Comparison of ENCODE assay signal across 8 cellular contexts in genomic region chr17:79923974-79924638, GRCh38.
DNase-seq lines count a peak whose midpoint lies in the region; ATAC-seq and TF ChIP-seq lines count a peak whose summit lies in the region.

No MANE protein-coding gene starts in this region.

- ATAC-seq in HG03439 (IDR thresholded peaks at IDR 0.05; ENCODE audit: unreplicated experiment) (no peak), GM21381 (IDR thresholded peaks at IDR 0.05; ENCODE audit: unreplicated experiment) (no peak)

- peaks cover 3% of the 10 kb centered on the region for H3K9me3 Mint-ChIP-seq in glutamatergic neuron (ENCODE audit: unreplicated experiment)

- peak; percentile 69 for TF ChIP-seq RAD21 in Ishikawa (IDR thresholded peaks at IDR 0.05; ENCODE audit: low read depth)

- H3K27ac Mint-ChIP-seq in glutamatergic neuron (ENCODE audit: unreplicated experiment): no peak overlapping the region

- H3K4me3 Mint-ChIP-seq in glutamatergic neuron (ENCODE audit: unreplicated experiment): no peak overlapping the region

- DNase-seq in DMS53 (lab: John Stamatoyannopoulos, UW) (peak; percentile 74), glutamatergic neuron (peak; percentile 86), NCI-H2029 (lab: John Stamatoyannopoulos, UW) (no peak)
- peak; percentile 67 to 72 for DNase-seq in activated CD4-positive, alpha-beta T cell treated with anti-CD3 and anti-CD28 coated beads, Interleukin-2, amount 50 U/mL, for 48 hours
- DNase-seq in stimulated activated CD8-positive, alpha-beta memory T cell treated with anti-CD3 and anti-CD28 coated beads, Interleukin-2, amount 100 ng/mL, for 48 hours (ENCODE audit: low read depth in 2 of 2): peak; percentile 42 to 49

- H3K36me3 Mint-ChIP-seq in glutamatergic neuron (ENCODE audit: unreplicated experiment): no peaks in the 10 kb centered on the region

- H3K27me3 Mint-ChIP-seq in glutamatergic neuron (ENCODE audit: unreplicated experiment): peaks cover 4% of the 10 kb centered on the region

- peak; percentile 73 for TF ChIP-seq CTCF in glutamatergic neuron (IDR thresholded peaks at IDR 0.05; ENCODE audit: partially characterized antibody, unreplicated experiment)

- no peaks in the 10 kb centered on the region for H3K4me1 Mint-ChIP-seq in glutamatergic neuron (ENCODE audit: low read depth, unreplicated experiment)

- peak; percentile 21; the same call in 1 of the 2 replicates for TF ChIP-seq EP300 in Ishikawa (IDR thresholded peaks at IDR 0.05; ENCODE audit: borderline replicate concordance)

TF ChIP-seq in Ishikawa, 13 proteins besides CTCF, POLR2A, EP300 and RAD21:
- no peak for TF ChIP-seq CEBPB (IDR thresholded peaks at IDR 0.05)
- TF ChIP-seq NFIC (IDR thresholded peaks at IDR 0.05): 0 out of 2 replicates have a peak, but pooled peaks have one; percentile 11
